In genomic region chr6:168117942-168118341, GRCh38 we compare ENCODE assay signal across 1 cellular context.
TF ChIP-seq lines count a peak whose summit lies in the region.

No MANE protein-coding gene starts in this region.

TF ChIP-seq in SK-N-SH treated with all-trans-retinoic acid at 6 μM for 48 hours, 23 proteins besides CTCF, POLR2A, EP300 and RAD21 (continued from another document):
- TF ChIP-seq TSHZ2 (CRISPR knock-in tag; IDR thresholded peaks at IDR 0.05), result no peak
- TF ChIP-seq POU6F1 (CRISPR knock-in tag; IDR thresholded peaks at IDR 0.05; ENCODE audit: borderline replicate concordance, low read depth), result no peak
- no peak for TF ChIP-seq ZNF565 (CRISPR knock-in tag; conservative IDR thresholded peaks at IDR 0.05; ENCODE audit: low read depth)
- TF ChIP-seq ZNF70 (CRISPR knock-in tag; IDR thresholded peaks at IDR 0.05), result no peak
- TF ChIP-seq CSDC2 (CRISPR knock-in tag; IDR thresholded peaks at IDR 0.05), result no peak
- TF ChIP-seq OSR1 (CRISPR knock-in tag; IDR thresholded peaks at IDR 0.05), result no peak
- TF ChIP-seq, protein P1, sequence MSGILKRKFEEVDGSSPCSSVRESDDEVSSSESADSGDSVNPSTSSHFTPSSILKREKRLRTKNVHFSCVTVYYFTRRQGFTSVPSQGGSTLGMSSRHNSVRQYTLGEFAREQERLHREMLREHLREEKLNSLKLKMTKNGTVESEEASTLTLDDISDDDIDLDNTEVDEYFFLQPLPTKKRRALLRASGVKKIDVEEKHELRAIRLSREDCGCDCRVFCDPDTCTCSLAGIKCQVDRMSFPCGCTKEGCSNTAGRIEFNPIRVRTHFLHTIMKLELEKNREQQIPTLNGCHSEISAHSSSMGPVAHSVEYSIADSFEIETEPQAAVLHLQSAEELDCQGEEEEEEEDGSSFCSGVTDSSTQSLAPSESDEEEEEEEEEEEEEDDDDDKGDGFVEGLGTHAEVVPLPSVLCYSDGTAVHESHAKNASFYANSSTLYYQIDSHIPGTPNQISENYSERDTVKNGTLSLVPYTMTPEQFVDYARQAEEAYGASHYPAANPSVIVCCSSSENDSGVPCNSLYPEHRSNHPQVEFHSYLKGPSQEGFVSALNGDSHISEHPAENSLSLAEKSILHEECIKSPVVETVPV (CRISPR knock-in tag; IDR thresholded peaks at IDR 0.05), result no peak
- no peak for TF ChIP-seq ESRRG (CRISPR knock-in tag; IDR thresholded peaks at IDR 0.05)
- TF ChIP-seq, protein P2, sequence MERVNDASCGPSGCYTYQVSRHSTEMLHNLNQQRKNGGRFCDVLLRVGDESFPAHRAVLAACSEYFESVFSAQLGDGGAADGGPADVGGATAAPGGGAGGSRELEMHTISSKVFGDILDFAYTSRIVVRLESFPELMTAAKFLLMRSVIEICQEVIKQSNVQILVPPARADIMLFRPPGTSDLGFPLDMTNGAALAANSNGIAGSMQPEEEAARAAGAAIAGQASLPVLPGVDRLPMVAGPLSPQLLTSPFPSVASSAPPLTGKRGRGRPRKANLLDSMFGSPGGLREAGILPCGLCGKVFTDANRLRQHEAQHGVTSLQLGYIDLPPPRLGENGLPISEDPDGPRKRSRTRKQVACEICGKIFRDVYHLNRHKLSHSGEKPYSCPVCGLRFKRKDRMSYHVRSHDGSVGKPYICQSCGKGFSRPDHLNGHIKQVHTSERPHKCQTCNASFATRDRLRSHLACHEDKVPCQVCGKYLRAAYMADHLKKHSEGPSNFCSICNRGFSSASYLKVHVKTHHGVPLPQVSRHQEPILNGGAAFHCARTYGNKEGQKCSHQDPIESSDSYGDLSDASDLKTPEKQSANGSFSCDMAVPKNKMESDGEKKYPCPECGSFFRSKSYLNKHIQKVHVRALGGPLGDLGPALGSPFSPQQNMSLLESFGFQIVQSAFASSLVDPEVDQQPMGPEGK (CRISPR knock-in tag; IDR thresholded peaks at IDR 0.05; ENCODE audit: borderline replicate concordance), result no peak
TF ChIP-seq in SK-N-SH treated with all-trans-retinoic acid at 6 μM for 48 hours: peak in this region for 0.
